In the genomic region with DNA sequence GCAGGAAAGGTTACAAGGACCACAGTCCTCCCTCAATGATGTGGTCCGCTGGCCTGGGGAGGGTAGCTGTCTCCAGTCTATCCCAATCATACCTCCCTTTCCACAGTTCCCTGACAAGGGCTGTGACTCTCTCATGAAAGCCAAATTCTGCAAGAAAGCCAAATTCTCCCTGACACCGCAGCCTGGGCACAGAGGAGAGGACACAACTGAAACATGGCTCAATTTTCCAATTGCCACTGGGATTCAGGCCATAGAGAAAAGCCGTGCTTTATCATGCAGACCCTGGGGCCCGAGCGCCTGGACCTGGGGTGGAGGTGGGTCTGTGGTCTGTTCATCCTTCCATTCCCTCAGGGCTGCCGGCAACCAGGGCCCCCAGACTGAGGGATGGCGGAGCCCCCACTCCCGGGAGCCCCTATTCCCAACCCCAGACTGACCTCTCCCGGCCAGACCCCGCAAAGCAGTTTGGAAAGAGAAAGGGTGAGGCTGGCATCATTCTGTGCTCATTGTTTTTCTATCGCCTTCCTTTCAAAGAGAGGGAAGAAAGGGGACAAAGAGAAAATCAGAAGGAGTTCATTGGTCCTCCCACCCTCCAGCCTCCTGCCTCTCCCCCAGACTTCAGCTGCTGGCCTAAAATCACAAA, we compare ENCODE assay signal across 1 cellular context.
TF ChIP-seq lines count a peak whose summit lies in the region.

No MANE protein-coding gene starts in this region.

TF ChIP-seq in SK-N-SH treated with all-trans-retinoic acid at 6 μM for 48 hours, 23 proteins besides CTCF, POLR2A, EP300 and RAD21 (continued from another document):
- TF ChIP-seq, protein P1, sequence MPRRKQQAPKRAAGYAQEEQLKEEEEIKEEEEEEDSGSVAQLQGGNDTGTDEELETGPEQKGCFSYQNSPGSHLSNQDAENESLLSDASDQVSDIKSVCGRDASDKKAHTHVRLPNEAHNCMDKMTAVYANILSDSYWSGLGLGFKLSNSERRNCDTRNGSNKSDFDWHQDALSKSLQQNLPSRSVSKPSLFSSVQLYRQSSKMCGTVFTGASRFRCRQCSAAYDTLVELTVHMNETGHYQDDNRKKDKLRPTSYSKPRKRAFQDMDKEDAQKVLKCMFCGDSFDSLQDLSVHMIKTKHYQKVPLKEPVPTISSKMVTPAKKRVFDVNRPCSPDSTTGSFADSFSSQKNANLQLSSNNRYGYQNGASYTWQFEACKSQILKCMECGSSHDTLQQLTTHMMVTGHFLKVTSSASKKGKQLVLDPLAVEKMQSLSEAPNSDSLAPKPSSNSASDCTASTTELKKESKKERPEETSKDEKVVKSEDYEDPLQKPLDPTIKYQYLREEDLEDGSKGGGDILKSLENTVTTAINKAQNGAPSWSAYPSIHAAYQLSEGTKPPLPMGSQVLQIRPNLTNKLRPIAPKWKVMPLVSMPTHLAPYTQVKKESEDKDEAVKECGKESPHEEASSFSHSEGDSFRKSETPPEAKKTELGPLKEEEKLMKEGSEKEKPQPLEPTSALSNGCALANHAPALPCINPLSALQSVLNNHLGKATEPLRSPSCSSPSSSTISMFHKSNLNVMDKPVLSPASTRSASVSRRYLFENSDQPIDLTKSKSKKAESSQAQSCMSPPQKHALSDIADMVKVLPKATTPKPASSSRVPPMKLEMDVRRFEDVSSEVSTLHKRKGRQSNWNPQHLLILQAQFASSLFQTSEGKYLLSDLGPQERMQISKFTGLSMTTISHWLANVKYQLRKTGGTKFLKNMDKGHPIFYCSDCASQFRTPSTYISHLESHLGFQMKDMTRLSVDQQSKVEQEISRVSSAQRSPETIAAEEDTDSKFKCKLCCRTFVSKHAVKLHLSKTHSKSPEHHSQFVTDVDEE (CRISPR knock-in tag; IDR thresholded peaks at IDR 0.05) = no peak
